Comparison of ENCODE assay signal across 26 cellular contexts in the genomic region with DNA sequence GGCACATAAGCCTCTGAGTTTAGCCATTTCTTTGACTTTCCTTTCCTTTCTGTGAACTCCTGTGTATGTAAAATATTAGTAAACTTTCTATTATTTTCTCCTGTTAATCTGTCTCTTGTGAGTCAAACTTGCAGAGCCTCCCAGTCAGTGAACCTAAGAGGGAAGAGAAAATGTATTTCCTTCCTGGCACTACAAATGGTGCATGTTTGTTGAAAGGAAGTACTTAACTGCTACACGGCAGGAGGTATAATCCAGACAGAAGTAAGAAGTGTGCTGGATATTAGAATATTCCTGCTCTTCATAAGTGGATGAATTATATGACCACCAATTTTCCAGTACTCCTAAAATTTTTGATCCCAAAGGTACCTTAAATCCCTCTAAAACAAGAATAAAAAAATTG.
"Had no signal": no experiment of that assay in that cellular context is flagged by ENCODE, and none has a peak within 500 bp of the region (broad histone marks: within the 10 kb centered on the region; RNA-seq: fewer than 3 reads in every experiment).

No MANE protein-coding gene starts in this region.

- H3K4me1 ChIP-seq: esophagus squamous epithelium, uterus had no signal

- H3K9me3 ChIP-seq: thoracic aorta, uterus had no signal

- H3K27ac ChIP-seq: brain microvascular endothelial cell, coronary artery, skin epidermis, thoracic aorta had no signal

- ATAC-seq: effector memory CD8-positive, alpha-beta T cell; sciatic nerve had no signal

- H3K4me3 Mint-ChIP-seq: activated CD4-positive, alpha-beta memory T cell treated with anti-CD3 and anti-CD28 coated beads for 36 hours; activated CD4-positive, alpha-beta T cell treated with anti-CD3 and anti-CD28 coated beads, Interleukin-2, amount 10 ng/mL, durations not matched to agents 24 days and 14 days; activated naive CD4-positive, alpha-beta T cell treated with anti-CD3 and anti-CD28 coated beads for 36 hours; activated naive CD8-positive, alpha-beta T cell treated with anti-CD3 and anti-CD28 coated beads for 36 hours; activated T-helper 1 cell treated with anti-CD3 and anti-CD28 coated beads, Interleukin-12 subunit alpha, Interleukin-12 subunit beta, Interleukin-2, Interleukin-4 antibody, amounts not matched to agents 30 ng/mL and 10 ng/mL and 1 ng/mL, durations not matched to agents 14 hours and 24 hours and 36 hours; effector memory CD8-positive, alpha-beta T cell; nephron; stimulated activated naive CD8-positive, alpha-beta T cell treated with anti-CD3 and anti-CD28 coated beads, Interleukin-15, Interleukin-2, amounts not matched to agents 100 ng/mL and 50 ng/mL, for 24 hours; T-helper 1 cell treated with Interleukin-12 subunit alpha and Interleukin-12 subunit beta and Interleukin-4 antibody, amounts not matched to agents 30 μg/mL and 1 μg/mL, for 36 hours; type B pancreatic cell had no signal

- DNase-seq: activated CD4-positive, alpha-beta memory T cell treated with anti-CD3 and anti-CD28 coated beads for 36 hours; activated CD4-positive, alpha-beta T cell treated with anti-CD3 and anti-CD28 coated beads, Interleukin-2, amount 10 ng/mL, durations not matched to agents 24 days and 14 days; activated CD4-positive, CD25-positive, alpha-beta regulatory T cell treated with anti-CD3 and anti-CD28 coated beads, Interleukin-2, amount 50 U/mL, for 72 hours; activated CD8-positive, alpha-beta memory T cell treated with anti-CD3 and anti-CD28 coated beads, Interleukin-2, amount 50 U/mL, for 4 hours; activated effector memory CD4-positive, alpha-beta T cell treated with anti-CD3 and anti-CD28 coated beads, Interleukin-2, amount 50 U/mL, for 16 hours; activated naive CD4-positive, alpha-beta T cell treated with anti-CD3 and anti-CD28 coated beads for 36 hours; activated naive CD8-positive, alpha-beta T cell treated with anti-CD3 and anti-CD28 coated beads for 36 hours; activated T-cell treated with anti-CD3 and anti-CD28 coated beads, Interleukin-2, amount 50 U/mL, for 1 hour; brain microvascular endothelial cell; effector memory CD8-positive, alpha-beta T cell; esophagus squamous epithelium; islet precursor cell; mammary epithelial cell; stimulated activated CD4-positive, alpha-beta T cell treated with anti-CD3 and anti-CD28 coated beads, Interleukin-12 subunit alpha, Interleukin-12 subunit beta, amount 100 ng/mL, for 4 hours; stimulated activated CD4-positive, alpha-beta T cell treated with anti-CD3 and anti-CD28 coated beads, Interleukin-4, amount 100 ng/mL, for 1 hour; T-helper 9 cell; uterus had no signal

- H3K9me3 Mint-ChIP-seq: activated CD4-positive, alpha-beta T cell treated with anti-CD3 and anti-CD28 coated beads, Interleukin-2, amount 10 ng/mL, durations not matched to agents 24 days and 14 days; effector memory CD8-positive, alpha-beta T cell; stimulated activated naive CD8-positive, alpha-beta T cell treated with anti-CD3 and anti-CD28 coated beads, Interleukin-15, Interleukin-2, amounts not matched to agents 100 ng/mL and 50 ng/mL, for 24 hours had no signal

- H3K4me3 ChIP-seq: coronary artery, esophagus squamous epithelium, skin epidermis, thoracic aorta, uterus had no signal

- H3K36me3 Mint-ChIP-seq: activated CD4-positive, alpha-beta memory T cell treated with anti-CD3 and anti-CD28 coated beads for 36 hours; activated naive CD8-positive, alpha-beta T cell treated with anti-CD3 and anti-CD28 coated beads for 36 hours; type B pancreatic cell had no signal

- H3K27ac Mint-ChIP-seq: activated CD4-positive, alpha-beta memory T cell treated with anti-CD3 and anti-CD28 coated beads for 36 hours; activated CD4-positive, alpha-beta T cell treated with anti-CD3 and anti-CD28 coated beads, Interleukin-2, amount 10 ng/mL, durations not matched to agents 24 days and 14 days; activated naive CD4-positive, alpha-beta T cell treated with anti-CD3 and anti-CD28 coated beads for 36 hours; activated naive CD8-positive, alpha-beta T cell treated with anti-CD3 and anti-CD28 coated beads for 36 hours; activated T-helper 1 cell treated with anti-CD3 and anti-CD28 coated beads, Interleukin-12 subunit alpha, Interleukin-12 subunit beta, Interleukin-2, Interleukin-4 antibody, amounts not matched to agents 30 ng/mL and 10 ng/mL and 1 ng/mL, durations not matched to agents 14 hours and 24 hours and 36 hours; effector memory CD8-positive, alpha-beta T cell; stimulated activated naive CD8-positive, alpha-beta T cell treated with anti-CD3 and anti-CD28 coated beads, Interleukin-15, Interleukin-2, amounts not matched to agents 100 ng/mL and 50 ng/mL, for 24 hours; T-helper 1 cell treated with Interleukin-12 subunit alpha and Interleukin-12 subunit beta and Interleukin-4 antibody, amounts not matched to agents 30 μg/mL and 1 μg/mL, for 36 hours; type B pancreatic cell had no signal

- H3K36me3 ChIP-seq: brain microvascular endothelial cell, esophagus squamous epithelium, thoracic aorta, uterus had no signal

- H3K27me3 ChIP-seq: brain microvascular endothelial cell, uterus had no signal

- H3K4me1 Mint-ChIP-seq: activated CD4-positive, alpha-beta T cell treated with anti-CD3 and anti-CD28 coated beads, Interleukin-2, amount 10 ng/mL, durations not matched to agents 24 days and 14 days; activated naive CD8-positive, alpha-beta T cell treated with anti-CD3 and anti-CD28 coated beads for 36 hours; nephron had no signal
